1 cellular context compared by ENCODE assay signal in genomic region chr7:54932818-54933543, GRCh38.
TF ChIP-seq lines count a peak whose summit lies in the region.

No MANE protein-coding gene starts in this region.

TF ChIP-seq in HEK293, 187 proteins besides CTCF, POLR2A, EP300 and RAD21 (continued from another document and continues in another):
- TF ChIP-seq ZNF473 (tag by site-specific recombination; IDR thresholded peaks at IDR 0.05): no peak
- TF ChIP-seq ZBTB7A (tag by site-specific recombination; IDR thresholded peaks at IDR 0.05; ENCODE audit: low read depth): no peak
- TF ChIP-seq ZEB2 (tag by site-specific recombination; IDR thresholded peaks at IDR 0.05): no peak
- TF ChIP-seq, protein P1, sequence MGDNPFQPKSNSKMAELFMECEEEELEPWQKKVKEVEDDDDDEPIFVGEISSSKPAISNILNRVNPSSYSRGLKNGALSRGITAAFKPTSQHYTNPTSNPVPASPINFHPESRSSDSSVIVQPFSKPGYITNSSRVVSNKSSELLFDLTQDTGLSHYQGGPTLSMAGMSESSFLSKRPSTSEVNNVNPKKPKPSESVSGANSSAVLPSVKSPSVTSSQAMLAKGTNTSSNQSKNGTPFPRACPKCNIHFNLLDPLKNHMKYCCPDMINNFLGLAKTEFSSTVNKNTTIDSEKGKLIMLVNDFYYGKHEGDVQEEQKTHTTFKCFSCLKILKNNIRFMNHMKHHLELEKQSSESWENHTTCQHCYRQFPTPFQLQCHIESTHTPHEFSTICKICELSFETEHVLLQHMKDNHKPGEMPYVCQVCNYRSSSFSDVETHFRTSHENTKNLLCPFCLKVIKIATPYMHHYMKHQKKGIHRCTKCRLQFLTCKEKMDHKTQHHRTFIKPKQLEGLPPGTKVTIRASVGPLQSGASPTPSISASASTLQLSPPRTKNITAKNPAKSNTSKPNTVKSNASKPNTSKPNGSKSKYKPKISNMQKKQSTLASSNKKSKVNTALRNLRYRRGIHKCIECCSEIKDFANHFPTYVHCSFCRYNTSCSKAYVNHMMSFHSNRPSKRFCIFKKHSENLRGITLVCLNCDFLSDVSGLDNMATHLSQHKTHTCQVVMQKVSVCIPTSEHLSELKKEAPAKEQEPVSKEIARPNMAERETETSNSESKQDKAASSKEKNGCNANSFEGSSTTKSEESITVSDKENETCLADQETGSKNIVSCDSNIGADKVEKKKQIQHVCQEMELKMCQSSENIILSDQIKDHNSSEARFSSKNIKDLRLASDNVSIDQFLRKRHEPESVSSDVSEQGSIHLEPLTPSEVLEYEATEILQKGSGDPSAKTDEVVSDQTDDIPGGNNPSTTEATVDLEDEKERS (tag by site-specific recombination; IDR thresholded peaks at IDR 0.05): no peak
- TF ChIP-seq ZNF341 (tag by site-specific recombination; IDR thresholded peaks at IDR 0.05; ENCODE audit: low read depth): peak; percentile 82
- TF ChIP-seq ZNF776 (tag by site-specific recombination; IDR thresholded peaks at IDR 0.05; ENCODE audit: borderline replicate concordance): no peak
- TF ChIP-seq, protein P2, sequence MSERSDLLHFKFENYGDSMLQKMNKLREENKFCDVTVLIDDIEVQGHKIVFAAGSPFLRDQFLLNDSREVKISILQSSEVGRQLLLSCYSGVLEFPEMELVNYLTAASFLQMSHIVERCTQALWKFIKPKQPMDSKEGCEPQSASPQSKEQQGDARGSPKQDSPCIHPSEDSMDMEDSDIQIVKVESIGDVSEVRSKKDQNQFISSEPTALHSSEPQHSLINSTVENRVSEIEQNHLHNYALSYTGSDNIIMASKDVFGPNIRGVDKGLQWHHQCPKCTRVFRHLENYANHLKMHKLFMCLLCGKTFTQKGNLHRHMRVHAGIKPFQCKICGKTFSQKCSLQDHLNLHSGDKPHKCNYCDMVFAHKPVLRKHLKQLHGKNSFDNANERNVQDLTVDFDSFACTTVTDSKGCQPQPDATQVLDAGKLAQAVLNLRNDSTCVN (tag by site-specific recombination; optimal IDR thresholded peaks at IDR 0.05): peak; percentile 81
- TF ChIP-seq ZSCAN16 (tag by site-specific recombination; IDR thresholded peaks at IDR 0.05): no peak
- TF ChIP-seq, protein P3, sequence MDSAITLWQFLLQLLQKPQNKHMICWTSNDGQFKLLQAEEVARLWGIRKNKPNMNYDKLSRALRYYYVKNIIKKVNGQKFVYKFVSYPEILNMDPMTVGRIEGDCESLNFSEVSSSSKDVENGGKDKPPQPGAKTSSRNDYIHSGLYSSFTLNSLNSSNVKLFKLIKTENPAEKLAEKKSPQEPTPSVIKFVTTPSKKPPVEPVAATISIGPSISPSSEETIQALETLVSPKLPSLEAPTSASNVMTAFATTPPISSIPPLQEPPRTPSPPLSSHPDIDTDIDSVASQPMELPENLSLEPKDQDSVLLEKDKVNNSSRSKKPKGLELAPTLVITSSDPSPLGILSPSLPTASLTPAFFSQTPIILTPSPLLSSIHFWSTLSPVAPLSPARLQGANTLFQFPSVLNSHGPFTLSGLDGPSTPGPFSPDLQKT (IDR thresholded peaks at IDR 0.05; ENCODE audit: borderline replicate concordance, low read depth, low read length): no peak
- TF ChIP-seq ZFHX2 (tag by site-specific recombination; conservative IDR thresholded peaks at IDR 0.05): peak; percentile 66
- TF ChIP-seq ZNF394 (tag by site-specific recombination; IDR thresholded peaks at IDR 0.05; ENCODE audit: borderline replicate concordance): no peak
- no peak for TF ChIP-seq ZNF510 (tag by site-specific recombination; IDR thresholded peaks at IDR 0.05; ENCODE audit: insufficient replicate concordance)
- TF ChIP-seq ZNF785 (tag by site-specific recombination; IDR thresholded peaks at IDR 0.05): no peak
- TF ChIP-seq ZNF560 (tag by site-specific recombination; IDR thresholded peaks at IDR 0.05; ENCODE audit: borderline replicate concordance): no peak
- no peak for TF ChIP-seq REPIN1 (tag by site-specific recombination; IDR thresholded peaks at IDR 0.05; ENCODE audit: low read depth)
- TF ChIP-seq, protein P4, sequence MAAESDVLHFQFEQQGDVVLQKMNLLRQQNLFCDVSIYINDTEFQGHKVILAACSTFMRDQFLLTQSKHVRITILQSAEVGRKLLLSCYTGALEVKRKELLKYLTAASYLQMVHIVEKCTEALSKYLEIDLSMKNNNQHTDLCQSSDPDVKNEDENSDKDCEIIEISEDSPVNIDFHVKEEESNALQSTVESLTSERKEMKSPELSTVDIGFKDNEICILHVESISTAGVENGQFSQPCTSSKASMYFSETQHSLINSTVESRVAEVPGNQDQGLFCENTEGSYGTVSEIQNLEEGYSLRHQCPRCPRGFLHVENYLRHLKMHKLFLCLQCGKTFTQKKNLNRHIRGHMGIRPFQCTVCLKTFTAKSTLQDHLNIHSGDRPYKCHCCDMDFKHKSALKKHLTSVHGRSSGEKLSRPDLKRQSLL (tag by site-specific recombination; IDR thresholded peaks at IDR 0.05): no peak
- no peak for TF ChIP-seq ZNF362 (tag by site-specific recombination; IDR thresholded peaks at IDR 0.05)
- TF ChIP-seq ZNF701 (tag by site-specific recombination; IDR thresholded peaks at IDR 0.05): no peak
- no peak for TF ChIP-seq KLF7 (tag by site-specific recombination; IDR thresholded peaks at IDR 0.05; ENCODE audit: borderline replicate concordance)
- TF ChIP-seq, protein P5, sequence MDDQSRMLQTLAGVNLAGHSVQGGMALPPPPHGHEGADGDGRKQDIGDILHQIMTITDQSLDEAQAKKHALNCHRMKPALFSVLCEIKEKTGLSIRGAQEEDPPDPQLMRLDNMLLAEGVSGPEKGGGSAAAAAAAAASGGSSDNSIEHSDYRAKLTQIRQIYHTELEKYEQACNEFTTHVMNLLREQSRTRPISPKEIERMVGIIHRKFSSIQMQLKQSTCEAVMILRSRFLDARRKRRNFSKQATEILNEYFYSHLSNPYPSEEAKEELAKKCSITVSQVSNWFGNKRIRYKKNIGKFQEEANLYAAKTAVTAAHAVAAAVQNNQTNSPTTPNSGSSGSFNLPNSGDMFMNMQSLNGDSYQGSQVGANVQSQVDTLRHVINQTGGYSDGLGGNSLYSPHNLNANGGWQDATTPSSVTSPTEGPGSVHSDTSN (CRISPR knock-in tag; IDR thresholded peaks at IDR 0.05): no peak
- TF ChIP-seq RBAK (tag by site-specific recombination; IDR thresholded peaks at IDR 0.05): no peak
- TF ChIP-seq ZNF768 (tag by site-specific recombination; IDR thresholded peaks at IDR 0.05): no peak
- no peak for TF ChIP-seq FEZF1 (tag by site-specific recombination; IDR thresholded peaks at IDR 0.05)
- TF ChIP-seq ZNF223 (tag by site-specific recombination; IDR thresholded peaks at IDR 0.05): no peak
- TF ChIP-seq ZSCAN18 (tag by site-specific recombination; IDR thresholded peaks at IDR 0.05): no peak
- TF ChIP-seq ZNF354C (tag by site-specific recombination; IDR thresholded peaks at IDR 0.05; ENCODE audit: borderline replicate concordance, low read depth): no peak
- TF ChIP-seq, protein P6, sequence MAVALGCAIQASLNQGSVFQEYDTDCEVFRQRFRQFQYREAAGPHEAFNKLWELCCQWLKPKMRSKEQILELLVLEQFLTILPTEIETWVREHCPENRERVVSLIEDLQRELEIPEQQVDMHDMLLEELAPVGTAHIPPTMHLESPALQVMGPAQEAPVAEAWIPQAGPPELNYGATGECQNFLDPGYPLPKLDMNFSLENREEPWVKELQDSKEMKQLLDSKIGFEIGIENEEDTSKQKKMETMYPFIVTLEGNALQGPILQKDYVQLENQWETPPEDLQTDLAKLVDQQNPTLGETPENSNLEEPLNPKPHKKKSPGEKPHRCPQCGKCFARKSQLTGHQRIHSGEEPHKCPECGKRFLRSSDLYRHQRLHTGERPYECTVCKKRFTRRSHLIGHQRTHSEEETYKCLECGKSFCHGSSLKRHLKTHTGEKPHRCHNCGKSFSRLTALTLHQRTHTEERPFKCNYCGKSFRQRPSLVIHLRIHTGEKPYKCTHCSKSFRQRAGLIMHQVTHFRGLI (tag by site-specific recombination; IDR thresholded peaks at IDR 0.05): no peak
- TF ChIP-seq, protein P7, sequence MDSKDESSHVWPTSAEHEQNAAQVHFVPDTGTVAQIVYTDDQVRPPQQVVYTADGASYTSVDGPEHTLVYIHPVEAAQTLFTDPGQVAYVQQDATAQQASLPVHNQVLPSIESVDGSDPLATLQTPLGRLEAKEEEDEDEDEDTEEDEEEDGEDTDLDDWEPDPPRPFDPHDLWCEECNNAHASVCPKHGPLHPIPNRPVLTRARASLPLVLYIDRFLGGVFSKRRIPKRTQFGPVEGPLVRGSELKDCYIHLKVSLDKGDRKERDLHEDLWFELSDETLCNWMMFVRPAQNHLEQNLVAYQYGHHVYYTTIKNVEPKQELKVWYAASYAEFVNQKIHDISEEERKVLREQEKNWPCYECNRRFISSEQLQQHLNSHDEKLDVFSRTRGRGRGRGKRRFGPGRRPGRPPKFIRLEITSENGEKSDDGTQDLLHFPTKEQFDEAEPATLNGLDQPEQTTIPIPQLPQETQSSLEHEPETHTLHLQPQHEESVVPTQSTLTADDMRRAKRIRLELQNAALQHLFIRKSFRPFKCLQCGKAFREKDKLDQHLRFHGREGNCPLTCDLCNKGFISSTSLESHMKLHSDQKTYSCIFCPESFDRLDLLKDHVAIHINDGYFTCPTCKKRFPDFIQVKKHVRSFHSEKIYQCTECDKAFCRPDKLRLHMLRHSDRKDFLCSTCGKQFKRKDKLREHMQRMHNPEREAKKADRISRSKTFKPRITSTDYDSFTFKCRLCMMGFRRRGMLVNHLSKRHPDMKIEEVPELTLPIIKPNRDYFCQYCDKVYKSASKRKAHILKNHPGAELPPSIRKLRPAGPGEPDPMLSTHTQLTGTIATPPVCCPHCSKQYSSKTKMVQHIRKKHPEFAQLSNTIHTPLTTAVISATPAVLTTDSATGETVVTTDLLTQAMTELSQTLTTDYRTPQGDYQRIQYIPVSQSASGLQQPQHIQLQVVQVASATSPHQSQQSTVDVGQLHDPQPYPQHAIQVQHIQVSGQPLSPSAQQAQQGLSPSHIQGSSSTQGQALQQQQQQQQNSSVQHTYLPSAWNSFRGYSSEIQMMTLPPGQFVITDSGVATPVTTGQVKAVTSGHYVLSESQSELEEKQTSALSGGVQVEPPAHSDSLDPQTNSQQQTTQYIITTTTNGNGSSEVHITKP (tag by site-specific recombination; IDR thresholded peaks at IDR 0.05): no peak
- TF ChIP-seq ZBTB20 (tag by site-specific recombination; IDR thresholded peaks at IDR 0.05): 0 out of 2 replicates have a peak, but pooled peaks have one; percentile 51
- TF ChIP-seq ZNF548 (tag by site-specific recombination; IDR thresholded peaks at IDR 0.05): no peak
- TF ChIP-seq ZNF24 (tag by site-specific recombination; IDR thresholded peaks at IDR 0.05): no peak
- TF ChIP-seq, protein P8, sequence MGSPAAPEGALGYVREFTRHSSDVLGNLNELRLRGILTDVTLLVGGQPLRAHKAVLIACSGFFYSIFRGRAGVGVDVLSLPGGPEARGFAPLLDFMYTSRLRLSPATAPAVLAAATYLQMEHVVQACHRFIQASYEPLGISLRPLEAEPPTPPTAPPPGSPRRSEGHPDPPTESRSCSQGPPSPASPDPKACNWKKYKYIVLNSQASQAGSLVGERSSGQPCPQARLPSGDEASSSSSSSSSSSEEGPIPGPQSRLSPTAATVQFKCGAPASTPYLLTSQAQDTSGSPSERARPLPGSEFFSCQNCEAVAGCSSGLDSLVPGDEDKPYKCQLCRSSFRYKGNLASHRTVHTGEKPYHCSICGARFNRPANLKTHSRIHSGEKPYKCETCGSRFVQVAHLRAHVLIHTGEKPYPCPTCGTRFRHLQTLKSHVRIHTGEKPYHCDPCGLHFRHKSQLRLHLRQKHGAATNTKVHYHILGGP (tag by site-specific recombination; IDR thresholded peaks at IDR 0.05): no peak
- TF ChIP-seq YY2 (tag by site-specific recombination; IDR thresholded peaks at IDR 0.05): no peak
- TF ChIP-seq ZNF16 (tag by site-specific recombination; IDR thresholded peaks at IDR 0.05; ENCODE audit: low read depth): no peak
- TF ChIP-seq WT1 (tag by site-specific recombination; IDR thresholded peaks at IDR 0.05): peak; percentile 36; the same call in 1 of the 2 replicates
- TF ChIP-seq, protein P9, sequence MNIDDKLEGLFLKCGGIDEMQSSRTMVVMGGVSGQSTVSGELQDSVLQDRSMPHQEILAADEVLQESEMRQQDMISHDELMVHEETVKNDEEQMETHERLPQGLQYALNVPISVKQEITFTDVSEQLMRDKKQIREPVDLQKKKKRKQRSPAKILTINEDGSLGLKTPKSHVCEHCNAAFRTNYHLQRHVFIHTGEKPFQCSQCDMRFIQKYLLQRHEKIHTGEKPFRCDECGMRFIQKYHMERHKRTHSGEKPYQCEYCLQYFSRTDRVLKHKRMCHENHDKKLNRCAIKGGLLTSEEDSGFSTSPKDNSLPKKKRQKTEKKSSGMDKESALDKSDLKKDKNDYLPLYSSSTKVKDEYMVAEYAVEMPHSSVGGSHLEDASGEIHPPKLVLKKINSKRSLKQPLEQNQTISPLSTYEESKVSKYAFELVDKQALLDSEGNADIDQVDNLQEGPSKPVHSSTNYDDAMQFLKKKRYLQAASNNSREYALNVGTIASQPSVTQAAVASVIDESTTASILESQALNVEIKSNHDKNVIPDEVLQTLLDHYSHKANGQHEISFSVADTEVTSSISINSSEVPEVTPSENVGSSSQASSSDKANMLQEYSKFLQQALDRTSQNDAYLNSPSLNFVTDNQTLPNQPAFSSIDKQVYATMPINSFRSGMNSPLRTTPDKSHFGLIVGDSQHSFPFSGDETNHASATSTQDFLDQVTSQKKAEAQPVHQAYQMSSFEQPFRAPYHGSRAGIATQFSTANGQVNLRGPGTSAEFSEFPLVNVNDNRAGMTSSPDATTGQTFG (tag by site-specific recombination; IDR thresholded peaks at IDR 0.05; ENCODE audit: borderline replicate concordance): no peak
- TF ChIP-seq ZNF335 (tag by site-specific recombination; conservative IDR thresholded peaks at IDR 0.05): peak; percentile 52; the same call in 1 of the 2 replicates
- TF ChIP-seq GFI1B (tag by site-specific recombination; IDR thresholded peaks at IDR 0.05): no peak
- TF ChIP-seq EGR2 (tag by site-specific recombination; IDR thresholded peaks at IDR 0.05; ENCODE audit: low read depth): peak; percentile 73
- no peak for TF ChIP-seq ZNF792 (tag by site-specific recombination; IDR thresholded peaks at IDR 0.05)
- TF ChIP-seq ZNF707 (tag by site-specific recombination; IDR thresholded peaks at IDR 0.05): no peak
- peak; percentile 69 for TF ChIP-seq GLIS2 (tag by site-specific recombination; IDR thresholded peaks at IDR 0.05)
- TF ChIP-seq ZIC2 (tag by site-specific recombination; IDR thresholded peaks at IDR 0.05): peak; percentile 36; the same call in 1 of the 2 replicates
